In the genomic region with DNA sequence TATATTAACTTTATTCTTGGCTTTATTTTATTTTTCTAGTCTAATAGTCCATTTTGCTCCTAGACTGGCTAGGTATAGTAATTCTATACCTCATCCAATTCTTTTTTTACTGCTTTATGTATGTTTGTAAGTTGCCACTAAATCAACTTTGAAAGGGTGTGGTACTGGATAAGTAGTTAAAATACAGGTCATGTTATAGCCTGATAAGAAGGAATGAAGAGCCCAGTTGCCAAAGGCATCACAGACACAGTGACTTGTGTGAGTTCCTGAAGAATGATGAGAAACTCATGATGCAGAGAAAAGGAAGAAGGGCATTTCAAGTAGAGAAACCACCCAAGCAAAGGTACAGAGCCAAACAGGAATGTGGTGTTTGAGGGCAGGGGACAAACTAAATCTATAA, we compare ENCODE assay signal across 23 cellular contexts.
"Had no signal": no experiment of that assay in that cellular context is flagged by ENCODE, and none has a peak within 500 bp of the region (broad histone marks: within the 10 kb centered on the region; RNA-seq: fewer than 3 reads in every experiment).

No MANE protein-coding gene starts in this region.

- H3K4me1 ChIP-seq: spleen, suprapubic skin had no signal

- H3K27me3 ChIP-seq: cardiac muscle cell, spleen, suprapubic skin, tibial nerve had no signal

- ATAC-seq: activated CD4-positive, CD25-positive, alpha-beta regulatory T cell treated with anti-CD3 and anti-CD28 coated beads, Interleukin-2, amount 50 U/mL, for 24 hours; esophagus mucosa; left cardiac atrium; natural killer cell; right cardiac atrium had no signal

- H3K4me3 ChIP-seq: cardiac muscle cell, spleen, suprapubic skin, tibial nerve had no signal

- DNase-seq: activated CD4-positive, alpha-beta T cell treated with anti-CD3 and anti-CD28 coated beads for 48 hours; activated CD4-positive, alpha-beta T cell treated with anti-CD3 and anti-CD28 coated beads, Interleukin-2, amount 50 U/mL, for 48 hours; activated CD8-positive, alpha-beta memory T cell treated with anti-CD3 and anti-CD28 coated beads for 24 hours; activated effector memory CD4-positive, alpha-beta T cell treated with Interleukin-2 at 50 U/mL for 16 hours; activated naive CD4-positive, alpha-beta T cell treated with Interleukin-2 at 50 U/mL for 16 hours; aorta; cortex of kidney; foreskin fibroblast; head of caudate nucleus; hippocampal formation; left cardiac atrium; mammary epithelial cell; natural killer cell; posterior cingulate gyrus; right cardiac atrium; spleen; stimulated activated naive CD4-positive, alpha-beta T cell; WERI-Rb-1 had no signal

- H3K27ac ChIP-seq: cardiac muscle cell, spleen, suprapubic skin, tibial nerve, WERI-Rb-1 had no signal

- H3K9me3 ChIP-seq: spleen, suprapubic skin, tibial nerve had no signal
